ENCODE assay signal across 16 cellular contexts in genomic region chr7:108270385-108270784, GRCh38.
DNase-seq lines count a peak whose midpoint lies in the region; ATAC-seq, FAIRE-seq and TF ChIP-seq lines count a peak whose summit lies in the region.
"Had no signal": no experiment of that assay in that cellular context is flagged by ENCODE, and none has a peak within 500 bp of the region (broad histone marks: within the 10 kb centered on the region; RNA-seq: fewer than 3 reads in every experiment).

No MANE protein-coding gene starts in this region.

- H3K4me3 ChIP-seq in bronchial epithelial cell (ENCODE audit: low read depth, low read length), result no peak overlapping the region
- H3K4me3 ChIP-seq: adrenal gland, right atrium auricular region had no signal

- no peaks in the 10 kb centered on the region for H3K27me3 ChIP-seq in bronchial epithelial cell (ENCODE audit: control insufficient read depth, insufficient read depth, low read length)
- H3K27me3 ChIP-seq: adrenal gland, right atrium auricular region had no signal

- no peaks in the 10 kb centered on the region for H3K36me3 ChIP-seq in bronchial epithelial cell (ENCODE audit: control insufficient read depth, insufficient read depth, low read length)
- H3K36me3 ChIP-seq: adrenal gland, right atrium auricular region, WERI-Rb-1 had no signal

- no peak for FAIRE-seq in bronchial epithelial cell (lab: Jason Lieb, UNC)
- FAIRE-seq: keratinocyte had no signal

- TF ChIP-seq CTCF in bronchial epithelial cell (IDR thresholded peaks at IDR 0.05; ENCODE audit: insufficient read depth, low read length, severe bottlenecking), result no peak

- DNase-seq in bronchial epithelial cell (ENCODE audit: low read depth) (peak; percentile 78), medulla oblongata (ENCODE audit: extremely low spot score) (no peak), H4 (ENCODE audit: low spot score) (no peak)
- DNase-seq: adrenal gland, foreskin melanocyte, GF-D8, KBM-7, NCI-H2081, WERI-Rb-1 had no signal

- peak; percentile 94 for ATAC-seq in GM18502 (IDR thresholded peaks at IDR 0.05; ENCODE audit: poor library complexity, unreplicated experiment)
- peak; percentile 91 for ATAC-seq in GM21423 (IDR thresholded peaks at IDR 0.05; ENCODE audit: unreplicated experiment)
- ATAC-seq in HG03175 (IDR thresholded peaks at IDR 0.05; ENCODE audit: unreplicated experiment), result peak; percentile 92
- no peak for ATAC-seq in GM21515 (IDR thresholded peaks at IDR 0.05; ENCODE audit: unreplicated experiment)
- no peak for ATAC-seq in GM19328 (IDR thresholded peaks at IDR 0.05; ENCODE audit: unreplicated experiment)

Comparison
In these comparisons a context has a peak if more than half of its experiments do, and no peak if none do; other contexts are left out.
1. ATAC-seq: peak in GM18502 (single experiment), GM21423 (single experiment) and HG03175 (single experiment); none in GM21515 (single experiment) and GM19328 (single experiment).